Comparison of ENCODE assay signal across 9 cellular contexts in the genomic region with DNA sequence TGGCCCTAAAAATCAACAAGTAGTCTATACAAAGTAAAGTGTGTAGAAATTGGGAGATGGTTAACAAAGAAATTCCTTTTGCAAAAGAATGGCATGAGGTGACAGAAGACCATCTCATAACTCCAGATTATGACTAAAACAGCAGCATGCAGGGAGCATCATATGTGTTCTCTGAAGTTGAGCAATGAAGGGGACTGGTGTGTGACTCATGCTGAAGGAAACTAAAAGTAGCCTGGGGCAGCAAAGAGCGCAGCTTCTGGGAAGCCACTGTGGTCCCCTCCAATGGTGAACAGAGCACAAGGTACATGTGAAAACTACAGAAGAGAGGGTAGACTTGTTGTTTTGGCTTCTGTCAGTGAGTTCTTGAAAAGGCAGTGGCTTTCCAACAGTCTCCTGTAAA.
A peak's percentile ranks its signal among the peaks of the same experiment; 100 is the strongest.
DNase-seq lines count a peak whose midpoint lies in the region; ATAC-seq, FAIRE-seq and TF ChIP-seq lines count a peak whose summit lies in the region.
"Had no signal": no experiment of that assay in that cellular context is flagged by ENCODE, and none has a peak within 500 bp of the region (broad histone marks: within the 10 kb centered on the region; RNA-seq: fewer than 3 reads in every experiment).

No MANE protein-coding gene starts in this region.

- H3K4ac ChIP-seq in trophoblast cell (ENCODE audit: low read depth, low read length): no peak overlapping the region

- H2BK12ac ChIP-seq in trophoblast cell (ENCODE audit: low read length): no peak overlapping the region

- H3K23ac ChIP-seq in trophoblast cell (ENCODE audit: low read length): no peak overlapping the region

- H4K8ac ChIP-seq in trophoblast cell (ENCODE audit: low read depth, low read length): no peak overlapping the region

- SMC1A ChIA-PET in GM12878 (lab: Charles Lee; ENCODE audit: uncharacterized antibody, unreplicated experiment): no interaction called here

- ATAC-seq in GM18520 (IDR thresholded peaks at IDR 0.05; ENCODE audit: unreplicated experiment) (peak; percentile 59), HG03469 (IDR thresholded peaks at IDR 0.05; ENCODE audit: unreplicated experiment) (peak; percentile 65), GM12878 (peak; percentile 41; the same call in 2 of the 3 replicates), HG03139 (IDR thresholded peaks at IDR 0.05; ENCODE audit: unreplicated experiment) (no peak)

- no TSS peak for BruUV-seq in GM12878 (replicated peaks; lab: Mats Ljungman, UMichigan)

- H3K4me1 ChIP-seq in GM12878 (ENCODE audit: control insufficient read depth, insufficient read depth, low read length) (no peaks in the 10 kb centered on the region), trophoblast cell (ENCODE audit: control insufficient read depth in 1 of 2, insufficient read depth in 2 of 2, low read length in 2 of 2) (no peaks in the 10 kb centered on the region), SK-N-SH (ENCODE audit: control insufficient read depth in 1 of 2, insufficient read depth in 2 of 2, low read depth in 1 of 2, low read length in 1 of 2) (no peaks in the 10 kb centered on the region), neural progenitor cell (no peaks in the 10 kb centered on the region)

- RAD21 ChIA-PET in GM12878 (lab: Charles Lee; ENCODE audit: unreplicated experiment): no interaction called here

- POLR2A ChIA-PET in GM12878 (lab: Charles Lee): no interaction called here
- POLR2A ChIA-PET in SK-N-SH (lab: Yijun Ruan, JAX): no interaction called here

- no peaks in the 10 kb centered on the region for H3K9me3 Mint-ChIP-seq in neural progenitor cell
- H3K9me3 Mint-ChIP-seq: neural crest cell had no signal

- H3K14ac ChIP-seq in trophoblast cell (ENCODE audit: low read length): no peak overlapping the region

- no peak for TF ChIP-seq EP300 in GM12878 (IDR thresholded peaks at IDR 0.05; ENCODE audit: borderline replicate concordance in 1 of 2, control insufficient read depth in 1 of 2, low read depth in 2 of 2, low read length in 2 of 2)
- no peak for TF ChIP-seq EP300 in SK-N-SH (IDR thresholded peaks at IDR 0.05; ENCODE audit: borderline replicate concordance in 1 of 2, low read depth in 1 of 2, low read length in 1 of 2)

- H3K9ac ChIP-seq in GM12878 (ENCODE audit: control insufficient read depth, insufficient read depth, low read length) (no peak overlapping the region), trophoblast cell (ENCODE audit: low read length) (no peak overlapping the region), SK-N-SH (no peak overlapping the region), neural progenitor cell (no peak overlapping the region)

- H3K4me3 ChIP-seq in GM12878 (no peak overlapping the region), trophoblast cell (ENCODE audit: low read depth, low read length) (no peak overlapping the region), SK-N-SH (ENCODE audit: low read depth in 2 of 2, low read length in 1 of 2) (no peak overlapping the region), neural progenitor cell (no peak overlapping the region)

- H3K9me3 ChIP-seq in GM12878 (replicated peaks; ENCODE audit: control insufficient read depth, insufficient read depth, low read length): no peaks in the 10 kb centered on the region
- H3K9me3 ChIP-seq in trophoblast cell (ENCODE audit: insufficient read depth, low read depth, low read length): no peaks in the 10 kb centered on the region
- H3K9me3 ChIP-seq in SK-N-SH: no peaks in the 10 kb centered on the region
- no peaks in the 10 kb centered on the region for H3K9me3 ChIP-seq in neural progenitor cell (ENCODE audit: low read depth)

- no peak overlapping the region for H4K91ac ChIP-seq in trophoblast cell (ENCODE audit: low read depth, low read length)

- CTCF ChIA-PET in GM12878 (lab: Yijun Ruan, JAX) (interaction anchor here (0.6 kb wide), 1 partner anchor 306 kb away, joined by 3 read pairs; no protein-coding TSS in a partner anchor), SK-N-SH (lab: Yijun Ruan, JAX) (no interaction called here)

- H2AFZ ChIP-seq in GM12878 (ENCODE audit: control insufficient read depth, low read depth, low read length) (no peak overlapping the region), trophoblast cell (ENCODE audit: insufficient read depth, low read length, poor library complexity) (no peak overlapping the region), SK-N-SH (ENCODE audit: low read depth) (no peak overlapping the region), neural progenitor cell (replicated peaks) (no peak overlapping the region)

- TF ChIP-seq RAD21 in GM12878 (IDR thresholded peaks at IDR 0.05; ENCODE audit: insufficient read depth, low read depth, low read length) (no peak), SK-N-SH (IDR thresholded peaks at IDR 0.05; ENCODE audit: low read length) (no peak)

- no peak overlapping the region for H3K27ac ChIP-seq in GM12878 (ENCODE audit: control insufficient read depth, insufficient read depth)
- no peak overlapping the region for H3K27ac ChIP-seq in trophoblast cell (ENCODE audit: low read depth, low read length)
- H3K27ac ChIP-seq in SK-N-SH (ENCODE audit: low read depth in 2 of 2, low read length in 1 of 2): no peak overlapping the region
- H3K27ac ChIP-seq in neural progenitor cell: no peak overlapping the region

- no peaks in the 10 kb centered on the region for H3K79me1 ChIP-seq in trophoblast cell (ENCODE audit: low read length)

- no peaks in the 10 kb centered on the region for H3K9me2 ChIP-seq in SK-N-SH

- no peak overlapping the region for H3K4me3 Mint-ChIP-seq in neural progenitor cell
- H3K4me3 Mint-ChIP-seq: neural crest cell had no signal

- no peaks in the 10 kb centered on the region for H3K36me3 Mint-ChIP-seq in neural progenitor cell

- intact Hi-C loops in GM12878 (cut with micrococcal nuclease; ENCODE audit: unreplicated experiment): no loop called here

- H3F3A ChIP-seq in SK-N-SH (replicated peaks; ENCODE audit: insufficient read depth) (no peaks in the 10 kb centered on the region), neural progenitor cell (ENCODE audit: low read depth) (no peaks in the 10 kb centered on the region)

- DNase-seq in GM12878 (ENCODE audit: low read depth, low spot score) (no peak), trophoblast cell (peak; percentile 78 to 80), SK-N-SH (no peak), neural progenitor cell (ENCODE audit: low spot score) (no peak), DMS 273 (lab: John Stamatoyannopoulos, UW; ENCODE audit: unreplicated experiment) (no peak)

- H3K79me2 ChIP-seq in GM12878 (ENCODE audit: control insufficient read depth, insufficient read depth, low read length) (no peaks in the 10 kb centered on the region), trophoblast cell (ENCODE audit: control insufficient read depth, insufficient read depth, low read length, poor library complexity) (no peaks in the 10 kb centered on the region), SK-N-SH (ENCODE audit: insufficient read depth) (no peaks in the 10 kb centered on the region), neural progenitor cell (ENCODE audit: low read depth) (no peaks in the 10 kb centered on the region)

- H4K12ac ChIP-seq in trophoblast cell (ENCODE audit: low read depth, low read length): no peak overlapping the region

- no peak overlapping the region for H3K4me2 ChIP-seq in GM12878 (ENCODE audit: control insufficient read depth, insufficient read depth)
- no peak overlapping the region for H3K4me2 ChIP-seq in trophoblast cell (ENCODE audit: low read length)
- H3K4me2 ChIP-seq in SK-N-SH: no peak overlapping the region
- H3K4me2 ChIP-seq in neural progenitor cell: no peak overlapping the region

- TF ChIP-seq CTCF in GM12878 (IDR thresholded peaks at IDR 0.05 in 2 of 3, conservative IDR thresholded peaks at IDR 0.05 in 1 of 3; ENCODE audit: control insufficient read depth in 2 of 3, extremely low read depth in 1 of 3, insufficient read depth in 1 of 3, low read depth in 3 of 3, low read length in 3 of 3): no peak
- TF ChIP-seq CTCF in SK-N-SH (IDR thresholded peaks at IDR 0.05): no peak
- no peak for TF ChIP-seq CTCF in neural progenitor cell (IDR thresholded peaks at IDR 0.05)

- H3K27ac Mint-ChIP-seq in neural progenitor cell: no peak overlapping the region

- no peak for FAIRE-seq in GM12878 (lab: Jason Lieb, UNC)

- H2BK120ac ChIP-seq in trophoblast cell (ENCODE audit: insufficient read depth, low read length, poor library complexity): no peak overlapping the region

- H3K4me1 Mint-ChIP-seq in neural progenitor cell: no peaks in the 10 kb centered on the region

- H4K20me1 ChIP-seq in GM12878 (ENCODE audit: control insufficient read depth, insufficient read depth) (no peaks in the 10 kb centered on the region), SK-N-SH (ENCODE audit: insufficient read depth) (no peaks in the 10 kb centered on the region), neural progenitor cell (ENCODE audit: low read depth) (no peaks in the 10 kb centered on the region)

- no peak overlapping the region for H2AK5ac ChIP-seq in trophoblast cell (ENCODE audit: low read length)

- H2BK5ac ChIP-seq in trophoblast cell (ENCODE audit: low read depth, low read length, poor library complexity): no peak overlapping the region

- in situ Hi-C loops in GM12878 (cut with MboI): no loop called here

- TF ChIP-seq POLR2A in GM12878 (IDR thresholded peaks at IDR 0.05; ENCODE audit: low read depth, low read length): no peak

- 26% methylated on average over 1 of the region's 1 CpG for WGBS in GM12878 (ENCODE audit: insufficient coverage, insufficient replicate concordance, low lambda C conversion rate, missing lambda C conversion rate)
- WGBS in trophoblast cell (ENCODE audit: extremely low coverage, insufficient coverage, insufficient read length): no CpG with 5 or more reads among the region's 1 CpG
- WGBS in SK-N-SH (ENCODE audit: low lambda C conversion rate): 18% methylated on average over 1 of the region's 1 CpG

- H3K27me3 ChIP-seq in GM12878 (replicated peaks in 1 of 2; ENCODE audit: control insufficient read depth in 2 of 2, insufficient read depth in 2 of 2, low read length in 1 of 2) (no peaks in the 10 kb centered on the region), trophoblast cell (ENCODE audit: insufficient read depth, low read length) (no peaks in the 10 kb centered on the region), SK-N-SH (ENCODE audit: insufficient read depth) (no peaks in the 10 kb centered on the region), neural progenitor cell (no peaks in the 10 kb centered on the region)

- H3K27me3 Mint-ChIP-seq in neural progenitor cell (ENCODE audit: insufficient read depth, low read depth): no peaks in the 10 kb centered on the region

- no peak overlapping the region for H3K18ac ChIP-seq in trophoblast cell (ENCODE audit: low read length)

- no peaks in the 10 kb centered on the region; a peak in 1 of 4 replicates for H3K36me3 ChIP-seq in GM12878 (ENCODE audit: control insufficient read depth in 2 of 2, insufficient read depth in 2 of 2, low read length in 1 of 2)
- no peaks in the 10 kb centered on the region for H3K36me3 ChIP-seq in trophoblast cell (ENCODE audit: control insufficient read depth in 1 of 2, insufficient read depth in 2 of 2, low read length in 2 of 2)
- no peaks in the 10 kb centered on the region for H3K36me3 ChIP-seq in SK-N-SH (replicated peaks in 1 of 2; ENCODE audit: control insufficient read depth in 1 of 2, insufficient read depth in 2 of 2, low read length in 1 of 2)
- no peaks in the 10 kb centered on the region for H3K36me3 ChIP-seq in neural progenitor cell

TF ChIP-seq in GM12878, 131 proteins besides CTCF, POLR2A, EP300 and RAD21 (continues in another document):
- TF ChIP-seq FOS (IDR thresholded peaks at IDR 0.05; ENCODE audit: borderline replicate concordance, extremely low read depth, insufficient read length): no peak

Comparison
In these comparisons a context has a peak if more than half of its experiments do, and no peak if none do; other contexts are left out.
1. DNase-seq: peak in trophoblast cell (2 of 2); none in GM12878 (single experiment), SK-N-SH (single experiment), neural progenitor cell (single experiment) and DMS 273 (single experiment).